20 cellular contexts compared by ENCODE assay signal in the genomic region with DNA sequence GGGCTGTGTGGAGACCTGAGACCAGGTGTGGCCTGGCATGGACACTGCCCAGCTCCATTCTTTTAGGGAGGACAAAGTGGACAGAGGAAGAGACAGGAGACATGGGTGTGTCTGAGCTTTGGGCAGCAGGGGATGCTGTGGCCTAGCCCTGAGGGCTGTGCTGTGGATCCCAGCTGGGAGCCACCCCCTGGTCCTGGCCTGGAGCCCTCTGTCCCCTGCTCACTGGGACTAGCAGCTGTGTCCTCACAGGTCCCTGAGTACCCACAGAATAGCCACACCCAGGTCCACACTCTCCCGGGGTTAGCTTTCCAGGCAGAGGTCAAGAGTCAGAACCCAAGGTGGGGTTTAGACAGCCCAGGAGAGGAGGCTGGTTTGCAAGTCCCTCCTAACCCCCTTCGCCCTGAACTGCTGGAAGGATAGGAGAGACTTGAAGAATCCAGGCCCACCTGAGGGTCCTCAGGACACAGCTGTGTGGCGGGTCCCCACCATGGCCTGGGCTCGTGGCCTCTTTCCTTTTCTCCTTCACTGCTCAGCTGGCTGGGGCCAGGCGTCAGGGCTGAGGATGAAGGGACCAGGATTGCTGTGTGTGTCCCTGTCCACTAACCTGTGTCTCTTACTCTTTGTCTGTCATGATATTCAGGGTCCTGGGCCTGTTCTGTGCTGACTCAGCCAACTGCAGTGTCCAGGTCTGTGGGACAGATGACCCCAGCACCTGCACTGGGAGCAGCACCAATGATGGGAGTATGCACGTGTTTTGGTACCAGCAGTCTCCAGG.
DNase-seq lines count a peak whose midpoint lies in the region; ATAC-seq and TF ChIP-seq lines count a peak whose summit lies in the region.
"Had no signal": no experiment of that assay in that cellular context is flagged by ENCODE, and none has a peak within 500 bp of the region (broad histone marks: within the 10 kb centered on the region; RNA-seq: fewer than 3 reads in every experiment).

No MANE protein-coding gene starts in this region.

- no peaks in the 10 kb centered on the region for H3K79me1 ChIP-seq in neuronal stem cell (ENCODE audit: low read depth, low read length)

- H2BK120ac ChIP-seq in neuronal stem cell (ENCODE audit: low read depth, low read length): no peak overlapping the region

- no peak overlapping the region for H4K91ac ChIP-seq in neuronal stem cell (ENCODE audit: low read depth, low read length, poor library complexity)

- H3K79me2 ChIP-seq in OCI-LY3 (ENCODE audit: low read length): no peaks in the 10 kb centered on the region

- H3K4me3 ChIP-seq in BLaER1 treated with 17β-estradiol and CSF1 and Interleukin-3, amounts not matched to agents 10 nM and 100 nM: no peak overlapping the region; a peak in 2 of 20 replicates
- no peak overlapping the region for H3K4me3 ChIP-seq in GM06990 (replicated peaks; ENCODE audit: low read depth, low read length)
- no peak overlapping the region for H3K4me3 ChIP-seq in OCI-LY3 (ENCODE audit: low read length)
- no peak overlapping the region for H3K4me3 ChIP-seq in neuronal stem cell (ENCODE audit: low read length in 2 of 2)
- no peak overlapping the region for H3K4me3 ChIP-seq in coronary artery
- no peak overlapping the region for H3K4me3 ChIP-seq in vagina
- H3K4me3 ChIP-seq: GM12878, MG63, PC-9, SJSA1 had no signal

- H3K4ac ChIP-seq in neuronal stem cell (ENCODE audit: low read length): no peak overlapping the region

- peak overlapping the region in 9 of 11 experiments; percentile 21 to 91 (median 79); a peak in 18 of 22 replicates for H3K4me2 ChIP-seq in BLaER1 treated with 17β-estradiol and CSF1 and Interleukin-3, amounts not matched to agents 10 nM and 100 nM
- H3K4me2 ChIP-seq in OCI-LY3 (ENCODE audit: low read length) (no peak overlapping the region), neuronal stem cell (ENCODE audit: insufficient read depth, low read length, poor library complexity, severe bottlenecking) (no peak overlapping the region)
- H3K4me2 ChIP-seq: PC-9 had no signal

- no peak overlapping the region for H2AK5ac ChIP-seq in neuronal stem cell (ENCODE audit: low read depth, low read length)

- H2BK5ac ChIP-seq in neuronal stem cell (ENCODE audit: low read length): no peak overlapping the region

- TF ChIP-seq POLR2A in vagina (IDR thresholded peaks at IDR 0.05): no peak

- no peak overlapping the region for H4K8ac ChIP-seq in neuronal stem cell (ENCODE audit: low read depth, low read length)

- peak overlapping the region in 7 of 11 experiments; percentile 28 to 84 (median 76); a peak in 13 of 22 replicates for H3K27ac ChIP-seq in BLaER1 treated with 17β-estradiol and CSF1 and Interleukin-3, amounts not matched to agents 10 nM and 100 nM
- H3K27ac ChIP-seq in OCI-LY3 (ENCODE audit: low read length) (peak overlapping the region; percentile 68; the same call in 1 of the 2 replicates), neuronal stem cell (replicated peaks; ENCODE audit: low read length) (no peak overlapping the region), coronary artery (no peak overlapping the region), vagina (no peak overlapping the region)
- H3K27ac ChIP-seq: PC-9, SJSA1 had no signal

- ATAC-seq in HG03460 (IDR thresholded peaks at IDR 0.05; ENCODE audit: unreplicated experiment): no peak
- ATAC-seq: GM12878 had no signal

- intact Hi-C loops in vagina (cut with DNase I): no loop called here

- H3K14ac ChIP-seq in neuronal stem cell (ENCODE audit: low read length): no peak overlapping the region

- TF ChIP-seq CTCF in GM06990 (IDR thresholded peaks at IDR 0.05; ENCODE audit: insufficient read depth, low read length, poor library complexity, severe bottlenecking): no peak
- no peak for TF ChIP-seq CTCF in OCI-LY3 (IDR thresholded peaks at IDR 0.05; ENCODE audit: low read depth, low read length)
- no peak for TF ChIP-seq CTCF in coronary artery (IDR thresholded peaks at IDR 0.05)
- TF ChIP-seq CTCF in vagina (IDR thresholded peaks at IDR 0.05): no peak

- H3K27me3 ChIP-seq in BLaER1 treated with 17β-estradiol and CSF1 and Interleukin-3, amounts not matched to agents 10 nM and 100 nM: no peaks in the 10 kb centered on the region
- no peaks in the 10 kb centered on the region for H3K27me3 ChIP-seq in GM06990 (replicated peaks; ENCODE audit: control insufficient read depth, insufficient read depth, low read length)
- H3K27me3 ChIP-seq in OCI-LY3 (ENCODE audit: low read depth, low read length): peaks cover 2% of the 10 kb centered on the region; the same call in 1 of the 2 replicates
- H3K27me3 ChIP-seq in neuronal stem cell (ENCODE audit: control insufficient read depth in 3 of 3, insufficient read depth in 3 of 3, low read depth in 1 of 3, low read length in 3 of 3): peaks cover 0 to 60% (median 21%) of the 10 kb centered on the region in 3 experiments
- H3K27me3 ChIP-seq in vagina: no peaks in the 10 kb centered on the region
- H3K27me3 ChIP-seq: MG63 had no signal

- no CpG with 5 or more reads among the region's 6 CpGs for WGBS in neuronal stem cell (ENCODE audit: extremely low coverage in 2 of 2, insufficient read length in 2 of 2, insufficient replicate concordance in 1 of 2), 2 donors

- peak overlapping the region; percentile 76 for H3K23ac ChIP-seq in neuronal stem cell (ENCODE audit: low read depth, low read length, poor library complexity)

- no peaks in the 10 kb centered on the region for H3K9me3 ChIP-seq in BLaER1 treated with 17β-estradiol and CSF1 and Interleukin-3, amounts not matched to agents 10 nM and 100 nM (replicated peaks in 1 of 11)
- H3K9me3 ChIP-seq in OCI-LY3 (ENCODE audit: insufficient read depth, low read length) (peaks cover 3% of the 10 kb centered on the region; the same call in 1 of the 2 replicates), neuronal stem cell (replicated peaks in 1 of 2; ENCODE audit: control insufficient read depth in 2 of 2, insufficient read depth in 1 of 2, low read depth in 1 of 2, low read length in 2 of 2) (no peaks in the 10 kb centered on the region), vagina (no peaks in the 10 kb centered on the region)
- H3K9me3 ChIP-seq: MG63, SJSA1 had no signal

- H2AFZ ChIP-seq in OCI-LY3 (ENCODE audit: low read depth, low read length): no peak overlapping the region
- no peak overlapping the region for H2AFZ ChIP-seq in neuronal stem cell (ENCODE audit: low read length)
- H2AFZ ChIP-seq: PC-9 had no signal

- H2BK15ac ChIP-seq in neuronal stem cell (ENCODE audit: low read length): no peak overlapping the region

- no peaks in the 10 kb centered on the region for H4K20me1 ChIP-seq in BLaER1 treated with 17β-estradiol and CSF1 and Interleukin-3, amounts not matched to agents 10 nM and 100 nM
- H4K20me1 ChIP-seq in OCI-LY3 (ENCODE audit: insufficient read depth, low read length): no peaks in the 10 kb centered on the region

- H3K36me3 ChIP-seq in BLaER1 treated with 17β-estradiol and CSF1 and Interleukin-3, amounts not matched to agents 10 nM and 100 nM: no peaks in the 10 kb centered on the region
- H3K36me3 ChIP-seq in GM06990 (ENCODE audit: control insufficient read depth, insufficient read depth, low read length) (no peaks in the 10 kb centered on the region), OCI-LY3 (replicated peaks; ENCODE audit: low read depth, low read length) (no peaks in the 10 kb centered on the region), neuronal stem cell (replicated peaks in 1 of 2; ENCODE audit: control insufficient read depth in 2 of 2, insufficient read depth in 2 of 2, low read length in 2 of 2) (no peaks in the 10 kb centered on the region), vagina (no peaks in the 10 kb centered on the region)
- H3K36me3 ChIP-seq: MG63, SJSA1 had no signal

- H3K18ac ChIP-seq in neuronal stem cell (ENCODE audit: low read length): peak overlapping the region; percentile 35

- peak overlapping the region in 4 of 11 experiments; percentile 34 to 72 (median 68); a peak in 7 of 22 replicates for H3K9ac ChIP-seq in BLaER1 treated with 17β-estradiol and CSF1 and Interleukin-3, amounts not matched to agents 10 nM and 100 nM
- H3K9ac ChIP-seq in OCI-LY3 (ENCODE audit: low read length) (no peak overlapping the region), neuronal stem cell (ENCODE audit: low read depth, low read length, poor library complexity) (peak overlapping the region; percentile 55)

- peak; percentile 19 for DNase-seq in GM06990 (ENCODE audit: extremely low read depth, insufficient read length)
- DNase-seq in neuronal stem cell (ENCODE audit: low spot score): no peak
- no peak for DNase-seq in coronary artery (ENCODE audit: low spot score)
- DNase-seq in vagina (ENCODE audit: extremely low spot score in 2 of 2): no peak
- no peak for DNase-seq in NCI-H510A treated with DMSO at 0.1 percent for 48 hours (lab: John Stamatoyannopoulos, UW)
- DNase-seq: HCEC 1CT; KBM-7; MG63; NCI-H1694; NCI-H2107; NCI-H2227 treated with DMSO at 0.1 percent for 48 hours; NCI-H526; NK-92 treated with Interleukin-12 subunit alpha and Interleukin-12 subunit beta, amount 100 ng/mL, for 24 hours; PC-9; SW 1271 had no signal

- H2BK12ac ChIP-seq in neuronal stem cell (ENCODE audit: low read length): no peak overlapping the region

- peaks cover 12 to 92% (median 79%) of the 10 kb centered on the region in 10 experiments for H3K4me1 ChIP-seq in BLaER1 treated with 17β-estradiol and CSF1 and Interleukin-3, amounts not matched to agents 10 nM and 100 nM
- peaks cover 61% of the 10 kb centered on the region for H3K4me1 ChIP-seq in OCI-LY3 (ENCODE audit: low read length)
- no peaks in the 10 kb centered on the region for H3K4me1 ChIP-seq in neuronal stem cell (ENCODE audit: control insufficient read depth in 2 of 2, insufficient read depth in 1 of 2, low read depth in 1 of 2, low read length in 2 of 2)
- no peaks in the 10 kb centered on the region for H3K4me1 ChIP-seq in vagina
- H3K4me1 ChIP-seq: SJSA1 had no signal

Comparison
In these comparisons a context has a peak if more than half of its experiments do, and no peak if none do; other contexts are left out.
1. H3K27ac ChIP-seq: peak in BLaER1 treated with 17β-estradiol and CSF1 and Interleukin-3, amounts not matched to agents 10 nM and 100 nM (7 of 11) and OCI-LY3 (single experiment); none in neuronal stem cell (single experiment), coronary artery (0 of 2) and vagina (single experiment).
2. H3K4me2 ChIP-seq: peak in BLaER1 treated with 17β-estradiol and CSF1 and Interleukin-3, amounts not matched to agents 10 nM and 100 nM (9 of 11); none in OCI-LY3 (single experiment) and neuronal stem cell (single experiment).